In the genomic region with DNA sequence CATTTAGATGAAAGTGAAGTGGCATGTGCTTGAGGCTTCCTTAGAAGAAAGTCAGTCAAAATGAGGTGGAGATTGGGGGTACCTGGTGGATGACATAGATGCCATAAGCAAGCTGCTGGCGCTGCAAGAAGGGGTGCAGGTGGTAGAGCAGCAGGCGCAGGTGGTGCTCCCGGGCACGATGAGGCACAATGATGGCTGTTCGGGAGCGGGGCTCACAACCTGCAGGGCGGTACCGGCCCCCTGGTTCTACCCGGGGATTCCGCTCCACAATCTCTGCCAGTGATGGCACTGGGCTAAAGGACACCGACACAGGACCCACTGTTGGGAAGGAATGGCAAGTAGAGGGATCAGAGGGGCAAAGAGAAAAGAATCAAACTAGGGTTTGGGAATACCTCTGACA, we compare ENCODE assay signal across 23 cellular contexts. TPM values are rescaled to one million over a fixed set of nuclear protein-coding genes. Genes with fewer than 3 reads are reported as not detected.
DNase-seq lines count a peak whose midpoint lies in the region; ATAC-seq, FAIRE-seq and TF ChIP-seq lines count a peak whose summit lies in the region.
"Had no signal": no experiment of that assay in that cellular context is flagged by ENCODE, and none has a peak within 500 bp of the region (broad histone marks: within the 10 kb centered on the region; RNA-seq: fewer than 3 reads in every experiment).

No MANE protein-coding gene starts in this region.

- TF ChIP-seq EP300 in HepG2 (IDR thresholded peaks at IDR 0.05; ENCODE audit: low read depth in 2 of 2, low read length in 2 of 2) (no peak), HepG2 (CRISPR knock-in tag; IDR thresholded peaks at IDR 0.05; ENCODE audit: borderline replicate concordance) (no peak), stomach (IDR thresholded peaks at IDR 0.05) (no peak)

- no peak overlapping the region for H3K4me2 ChIP-seq in HepG2 (ENCODE audit: low read depth, low read length)

- TF ChIP-seq POLR2A in right lobe of liver (IDR thresholded peaks at IDR 0.05) (no peak), HepG2 (IDR thresholded peaks at IDR 0.05; ENCODE audit: insufficient read depth in 1 of 2, low read depth in 2 of 2, low read length in 2 of 2) (no peak), stomach (IDR thresholded peaks at IDR 0.05) (no peak)

- H3K4me3 ChIP-seq in right lobe of liver = no peak overlapping the region
- H3K4me3 ChIP-seq in HepG2 (replicated peaks in 1 of 3; ENCODE audit: insufficient read depth in 1 of 3, low read depth in 2 of 3, low read length in 3 of 3) = no peak overlapping the region
- no peak overlapping the region for H3K4me3 ChIP-seq in stomach
- H3K4me3 ChIP-seq: gastrocnemius medialis, mucosa of descending colon, SJCRH30, vagina had no signal

- POLR2A ChIA-PET in HepG2 (lab: Yijun Ruan, JAX) = interaction anchor here (0.9 kb wide), 1 partner anchor 24 kb away, joined by 4 read pairs; the partner anchor contains the start of gene ADAMTS4

- H3K4me1 ChIP-seq in right lobe of liver (peaks cover 0 to 24% (median 7%) of the 10 kb centered on the region in 4 donors), HepG2 (ENCODE audit: insufficient read depth, low read length) (peaks cover 19% of the 10 kb centered on the region), stomach (peaks cover 30 to 55% (median 44%) of the 10 kb centered on the region in 4 donors)
- H3K4me1 ChIP-seq: SJCRH30 had no signal

- no peak overlapping the region for H3K4me3 Mint-ChIP-seq in T-helper 17 cell
- H3K4me3 Mint-ChIP-seq in naive B cell = peak overlapping the region in 6 of 8 donors; percentile 22 to 99 (median 75)

- H3K36me3 Mint-ChIP-seq in T-helper 17 cell (ENCODE audit: low read depth) (peaks cover 12% of the 10 kb centered on the region), naive B cell (peaks cover 12 to 30% of the 10 kb centered on the region in 2 donors)

- H3K9me3 Mint-ChIP-seq in naive B cell = no peaks in the 10 kb centered on the region

- H3K27me3 ChIP-seq in right lobe of liver (no peaks in the 10 kb centered on the region), HepG2 (ENCODE audit: control insufficient read depth in 1 of 2, insufficient read depth in 2 of 2, low read length in 2 of 2) (no peaks in the 10 kb centered on the region; a peak in 1 of 5 replicates), stomach (no peaks in the 10 kb centered on the region)
- H3K27me3 ChIP-seq: gastrocnemius medialis, SJCRH30, vagina had no signal

- WGBS in right lobe of liver (ENCODE audit: insufficient coverage, low coverage, low lambda C conversion rate, missing lambda C conversion rate) = 96% methylated on average over 4 of the region's 11 CpGs
- WGBS in HepG2 (ENCODE audit: low lambda C conversion rate) = 96% methylated on average over 4 of the region's 11 CpGs
- WGBS in stomach, 5 donors = 94 to 96% (median 95%) methylated on average over 11 of the region's 11 CpGs

- TF ChIP-seq CTCF in right lobe of liver (IDR thresholded peaks at IDR 0.05) (no peak), HepG2 (CRISPR knock-in tag; IDR thresholded peaks at IDR 0.05) (no peak), stomach (IDR thresholded peaks at IDR 0.05) (no peak)

- H3K36me3 ChIP-seq in right lobe of liver = peaks cover 0 to 40% (median 14%) of the 10 kb centered on the region in 4 donors
- peaks cover 8 to 43% of the 10 kb centered on the region in 2 experiments for H3K36me3 ChIP-seq in HepG2 (replicated peaks in 1 of 2; ENCODE audit: control insufficient read depth in 1 of 2, insufficient read depth in 2 of 2, low read length in 2 of 2)
- H3K36me3 ChIP-seq in stomach = peaks cover 39 to 61% (median 61%) of the 10 kb centered on the region in 4 donors

- no peaks in the 10 kb centered on the region for H4K20me1 ChIP-seq in HepG2 (ENCODE audit: insufficient read depth, low read length)

- H3K9me3 ChIP-seq in right lobe of liver (no peaks in the 10 kb centered on the region), HepG2 (ENCODE audit: low read length) (no peaks in the 10 kb centered on the region), T-helper 17 cell (ENCODE audit: control insufficient read depth, low read length, poor library complexity, severe bottlenecking) (no peaks in the 10 kb centered on the region), stomach (no peaks in the 10 kb centered on the region)
- H3K9me3 ChIP-seq: gastrocnemius medialis, mucosa of descending colon, SJCRH30, vagina had no signal

- TF ChIP-seq RAD21 in HepG2 (CRISPR knock-in tag; IDR thresholded peaks at IDR 0.05) = no peak

- BruUV-seq in HepG2 (replicated peaks; lab: Mats Ljungman, UMichigan) = no TSS peak

- ATAC-seq in right lobe of liver (no peak), HepG2 (no peak), T-helper 17 cell (no peak), naive B cell (ENCODE audit: low read depth in 2 of 2) (no peak)
- ATAC-seq: activated CD4-positive, CD25-positive, alpha-beta regulatory T cell treated with anti-CD3 and anti-CD28 coated beads, Interleukin-2, amount 50 U/mL, for 24 hours; gastrocnemius medialis; left colon; mucosa of descending colon; PC-3 had no signal

- H3K9ac ChIP-seq in HepG2 (ENCODE audit: insufficient read depth, low read depth, low read length) = no peak overlapping the region

- intact Hi-C loops in right lobe of liver (cut with DNase I) = no loop called here
- intact Hi-C loops in HepG2 (cut with micrococcal nuclease; ENCODE audit: unreplicated experiment) = no loop called here
- intact Hi-C loops in stomach (cut with DNase I; ENCODE audit: low total_unique reads) = no loop called here

- in situ Hi-C loops in HepG2 (cut with HindIII; ENCODE audit: extremely low pct_ligation_motif_present, low pct_unique_long_range_greater_than_20kb) = no loop called here

- H3K27me3 Mint-ChIP-seq in T-helper 17 cell = no peaks in the 10 kb centered on the region
- H3K27me3 Mint-ChIP-seq in naive B cell = no peaks in the 10 kb centered on the region

- DNase-seq in right lobe of liver (peak in 2 of 3 donors; percentile 14 to 46), HepG2 (ENCODE audit: low spot score) (no peak), T-helper 17 cell (no peak), naive B cell (no peak), stomach (no peak), AG20443 (ENCODE audit: low spot score) (no peak), NOMO-1 treated with dmso at 0.1 percent for 144 hours (lab: John Stamatoyannopoulos, UW; ENCODE audit: unreplicated experiment) (no peak)
- DNase-seq: gastrocnemius medialis; GF-D8; HCEC 1CT; left colon; NCI-H1092; NCI-H2107; NCI-H526; PC-3; SJCRH30; stimulated activated CD4-positive, alpha-beta T cell treated with anti-CD3 and anti-CD28 coated beads, Interleukin-1b, Interleukin-23, amount 100 ng/mL, for 48 hours; substantia nigra; T-helper 9 cell had no signal

- FAIRE-seq in HepG2 (lab: Jason Lieb, UNC) = no peak
- FAIRE-seq: GM12891 had no signal

- CTCF ChIA-PET in HepG2 (lab: Yijun Ruan, JAX; ENCODE audit: low intra/inter-chr PET ratio, low total read pairs) = interaction anchor here (0.6 kb wide), 1 partner anchor 116 kb away, joined by 3 read pairs; no protein-coding TSS in a partner anchor

- H3K27ac ChIP-seq in right lobe of liver (no peak overlapping the region), HepG2 (ENCODE audit: extremely low read length, insufficient read depth, low read length) (no peak overlapping the region), stomach (peak overlapping the region in 1 of 5 donors; percentile 91)
- H3K27ac ChIP-seq: SJCRH30, vagina had no signal

- peaks cover 10% of the 10 kb centered on the region for H3K79me2 ChIP-seq in HepG2 (ENCODE audit: insufficient read depth, low read length)

- H3K27ac Mint-ChIP-seq in T-helper 17 cell (peak overlapping the region; percentile 93), naive B cell (peak overlapping the region in 4 of 6 donors; percentile 8 to 70 (median 32))

- H2AFZ ChIP-seq in HepG2 (ENCODE audit: low read length) = no peak overlapping the region

- H3K4me1 Mint-ChIP-seq in T-helper 17 cell (peaks cover 51% of the 10 kb centered on the region), naive B cell (peaks cover 42 to 58% (median 52%) of the 10 kb centered on the region in 3 donors)

RNA-seq across cellular contexts. Expression of gene B4GALT3, which starts 2.4 kb away (rescaled TPM):
- 10 to 100 TPM; 10.9 to 21.1 (median 13.1) TPM for total RNA-seq in right lobe of liver
- total RNA-seq in HepG2 (2016; rRNA removed; fragmentation: Illumina TruSeq; extraction: Trizol) = 26.7 and 35.6 TPM in 2 replicates
- total RNA-seq in HepG2 (2016; cell fraction: cytosol; rRNA removed; fragmentation: Illumina TruSeq; extraction: Trizol; ENCODE audit: low read depth) = 39.7 and 51.0 TPM in 2 replicates
- total RNA-seq in HepG2 (2016; cell fraction: insoluble cytoplasmic fraction; rRNA removed; fragmentation: Illumina TruSeq; extraction: Trizol) = 25.1 and 39.5 TPM in 2 replicates
- total RNA-seq in HepG2 (2016; cell fraction: membrane; rRNA removed; fragmentation: Illumina TruSeq; extraction: Trizol) = 75.0 and 83.4 TPM in 2 replicates
- 20.7 and 25.9 TPM in 2 replicates for total RNA-seq in HepG2 (2016; cell fraction: nucleus; rRNA removed; fragmentation: Illumina TruSeq; extraction: Trizol)
- polyA plus RNA-seq in HepG2 (2011; rRNA removed) = 40.4 and 45.0 TPM in 2 replicates
- polyA plus RNA-seq in HepG2 (2011; cell fraction: cytosol; rRNA removed) = 39.3 and 49.3 TPM in 2 replicates
- polyA plus RNA-seq in HepG2 (2011; cell fraction: nucleus; rRNA removed) = 59.7 and 62.7 TPM in 2 replicates
- polyA plus RNA-seq in HepG2 (2012) = 32.3 and 39.7 TPM in 2 replicates
- 63.3 and 71.3 TPM in 2 replicates for polyA plus RNA-seq in HepG2 (2016; cell fraction: cytosol; fragmentation: Illumina TruSeq; extraction: Trizol; ENCODE audit: low read depth)
- 30.8 and 33.0 TPM in 2 replicates for polyA plus RNA-seq in HepG2 (2016; cell fraction: insoluble cytoplasmic fraction; fragmentation: Illumina TruSeq; extraction: Trizol; ENCODE audit: low read depth)
- polyA plus RNA-seq in HepG2 (2016; cell fraction: membrane; fragmentation: Illumina TruSeq; extraction: Trizol; ENCODE audit: low read depth) = 80.0 and 82.5 TPM in 2 replicates
- polyA plus RNA-seq in HepG2 (2016; cell fraction: nucleus; fragmentation: Illumina TruSeq; extraction: Trizol; ENCODE audit: insufficient read depth, low read depth) = 46.9 and 48.9 TPM in 2 replicates
- polyA minus RNA-seq in HepG2 (2011; rRNA and poly(A)+ RNA removed; ENCODE audit: low replicate concordance) = 34.0 and 38.8 TPM in 2 replicates
- 15.9 and 20.7 TPM in 2 replicates for polyA minus RNA-seq in HepG2 (2011; cell fraction: cytosol; rRNA and poly(A)+ RNA removed)
- polyA minus RNA-seq in HepG2 (2011; cell fraction: nucleus; rRNA and poly(A)+ RNA removed) = 11.6 and 17.4 TPM in 2 replicates
- total RNA-seq in T-helper 17 cell = 10 to 100 TPM; 43.7 to 49.2 TPM
- polyA plus RNA-seq in naive B cell (ENCODE audit: low read depth in 6 of 6) = 10 to 100 TPM; 37.8 to 51.6 (median 45.6) TPM
- 10 to 100 TPM; 12.2 to 25.8 (median 17.3) TPM for total RNA-seq in stomach
- polyA plus RNA-seq in stomach = 10 to 100 TPM; 17.5 to 21.7 (median 18.8) TPM

RNA-seq across cellular contexts. Expression of gene PPOX, which starts 8.7 kb away (rescaled TPM):
- 10 to 100 TPM in 1 of 6 experiments, 1 to 10 TPM in 5; 7.6 to 14.3 (median 9.5) TPM for total RNA-seq in right lobe of liver
- 13.0 and 15.5 TPM in 2 replicates for total RNA-seq in HepG2 (2016; rRNA removed; fragmentation: Illumina TruSeq; extraction: Trizol)
- 3.1 and 3.7 TPM in 2 replicates for total RNA-seq in HepG2 (2016; cell fraction: cytosol; rRNA removed; fragmentation: Illumina TruSeq; extraction: Trizol; ENCODE audit: low read depth)
- 12.8 and 14.3 TPM in 2 replicates for total RNA-seq in HepG2 (2016; cell fraction: insoluble cytoplasmic fraction; rRNA removed; fragmentation: Illumina TruSeq; extraction: Trizol)
- 3.1 and 5.2 TPM in 2 replicates for total RNA-seq in HepG2 (2016; cell fraction: membrane; rRNA removed; fragmentation: Illumina TruSeq; extraction: Trizol)
- 13.9 and 14.4 TPM in 2 replicates for total RNA-seq in HepG2 (2016; cell fraction: nucleus; rRNA removed; fragmentation: Illumina TruSeq; extraction: Trizol)
- polyA plus RNA-seq in HepG2 (2011; rRNA removed) = 25.2 and 27.7 TPM in 2 replicates
- 10.4 and 16.6 TPM in 2 replicates for polyA plus RNA-seq in HepG2 (2011; cell fraction: cytosol; rRNA removed)
- 73.0 and 77.7 TPM in 2 replicates for polyA plus RNA-seq in HepG2 (2011; cell fraction: nucleus; rRNA removed)
- 11.1 and 11.9 TPM in 2 replicates for polyA plus RNA-seq in HepG2 (2012)
- 1.2 and 1.9 TPM in 2 replicates for polyA plus RNA-seq in HepG2 (2016; cell fraction: cytosol; fragmentation: Illumina TruSeq; extraction: Trizol; ENCODE audit: low read depth)
- 7.2 and 7.7 TPM in 2 replicates for polyA plus RNA-seq in HepG2 (2016; cell fraction: insoluble cytoplasmic fraction; fragmentation: Illumina TruSeq; extraction: Trizol; ENCODE audit: low read depth)
- 1.7 and 4.1 TPM in 2 replicates for polyA plus RNA-seq in HepG2 (2016; cell fraction: membrane; fragmentation: Illumina TruSeq; extraction: Trizol; ENCODE audit: low read depth)
- 32.1 and 34.2 TPM in 2 replicates for polyA plus RNA-seq in HepG2 (2016; cell fraction: nucleus; fragmentation: Illumina TruSeq; extraction: Trizol; ENCODE audit: insufficient read depth, low read depth)
- 26.5 and 36.9 TPM in 2 replicates for polyA minus RNA-seq in HepG2 (2011; rRNA and poly(A)+ RNA removed; ENCODE audit: low replicate concordance)
- 4.8 and 8.6 TPM in 2 replicates for polyA minus RNA-seq in HepG2 (2011; cell fraction: cytosol; rRNA and poly(A)+ RNA removed)
- polyA minus RNA-seq in HepG2 (2011; cell fraction: nucleus; rRNA and poly(A)+ RNA removed) = 17.8 and 19.4 TPM in 2 replicates
- total RNA-seq in T-helper 17 cell = 10 to 100 TPM; 40.4 to 43.7 TPM
- 10 to 100 TPM; 12.7 to 20.3 (median 14.0) TPM for polyA plus RNA-seq in naive B cell (ENCODE audit: low read depth in 6 of 6)
- total RNA-seq in stomach = 10 to 100 TPM in 4 of 5 donors, 1 to 10 TPM in 1; 9.5 to 52.7 (median 44.9) TPM
- 10 to 100 TPM; 16.8 to 32.0 (median 31.6) TPM for polyA plus RNA-seq in stomach

RNA-seq across cellular contexts. Expression of gene USP21, which starts 15.6 kb away (rescaled TPM):
- total RNA-seq in right lobe of liver (10 to 100 TPM in 1 of 6 experiments, 1 to 10 TPM in 5; 6.9 to 11.1 (median 8.8) TPM), HepG2 (2016; rRNA removed; fragmentation: Illumina TruSeq; extraction: Trizol) (7.4 and 10.1 TPM in 2 replicates), T-helper 17 cell (10 to 100 TPM; 35.9 to 37.0 TPM), stomach (10 to 100 TPM; 13.6 to 35.3 (median 22.9) TPM)
- total RNA-seq in HepG2 (2016; cell fraction: cytosol; rRNA removed; fragmentation: Illumina TruSeq; extraction: Trizol; ENCODE audit: low read depth) = 8.6 and 9.8 TPM in 2 replicates
- 6.5 and 10.5 TPM in 2 replicates for total RNA-seq in HepG2 (2016; cell fraction: insoluble cytoplasmic fraction; rRNA removed; fragmentation: Illumina TruSeq; extraction: Trizol)
- 17.0 and 23.7 TPM in 2 replicates for total RNA-seq in HepG2 (2016; cell fraction: membrane; rRNA removed; fragmentation: Illumina TruSeq; extraction: Trizol)
- 17.3 and 17.6 TPM in 2 replicates for total RNA-seq in HepG2 (2016; cell fraction: nucleus; rRNA removed; fragmentation: Illumina TruSeq; extraction: Trizol)
- polyA plus RNA-seq in HepG2 (2011; rRNA removed) (31.0 and 33.1 TPM in 2 replicates), naive B cell (ENCODE audit: low read depth in 6 of 6) (10 to 100 TPM; 13.1 to 33.0 (median 18.5) TPM), stomach (10 to 100 TPM; 16.2 to 23.2 (median 16.9) TPM)
- 14.0 and 19.2 TPM in 2 replicates for polyA plus RNA-seq in HepG2 (2011; cell fraction: cytosol; rRNA removed)
- polyA plus RNA-seq in HepG2 (2011; cell fraction: nucleus; rRNA removed) = 157 and 234 TPM in 2 replicates
- polyA plus RNA-seq in HepG2 (2012) = 14.8 and 16.5 TPM in 2 replicates
- 25.1 and 35.9 TPM in 2 replicates for polyA plus RNA-seq in HepG2 (2016; cell fraction: cytosol; fragmentation: Illumina TruSeq; extraction: Trizol; ENCODE audit: low read depth)
- 15.8 and 21.8 TPM in 2 replicates for polyA plus RNA-seq in HepG2 (2016; cell fraction: insoluble cytoplasmic fraction; fragmentation: Illumina TruSeq; extraction: Trizol; ENCODE audit: low read depth)
- polyA plus RNA-seq in HepG2 (2016; cell fraction: membrane; fragmentation: Illumina TruSeq; extraction: Trizol; ENCODE audit: low read depth) = 48.3 and 50.3 TPM in 2 replicates
- polyA plus RNA-seq in HepG2 (2016; cell fraction: nucleus; fragmentation: Illumina TruSeq; extraction: Trizol; ENCODE audit: insufficient read depth, low read depth) = 65.1 and 67.0 TPM in 2 replicates
- 21.0 and 31.8 TPM in 2 replicates for polyA minus RNA-seq in HepG2 (2011; rRNA and poly(A)+ RNA removed; ENCODE audit: low replicate concordance)
- polyA minus RNA-seq in HepG2 (2011; cell fraction: cytosol; rRNA and poly(A)+ RNA removed) = 8.2 and 8.9 TPM in 2 replicates
- polyA minus RNA-seq in HepG2 (2011; cell fraction: nucleus; rRNA and poly(A)+ RNA removed) = 30.3 and 31.9 TPM in 2 replicates

RNA-seq across cellular contexts. Expression of gene UFC1, which starts 21.1 kb away (rescaled TPM):
- total RNA-seq in right lobe of liver = 10 to 100 TPM; 24.6 to 37.7 (median 35.3) TPM
- 72.8 and 96.5 TPM in 2 replicates for total RNA-seq in HepG2 (2016; rRNA removed; fragmentation: Illumina TruSeq; extraction: Trizol)
- total RNA-seq in HepG2 (2016; cell fraction: cytosol; rRNA removed; fragmentation: Illumina TruSeq; extraction: Trizol; ENCODE audit: low read depth) = 44.5 and 47.4 TPM in 2 replicates
- total RNA-seq in HepG2 (2016; cell fraction: insoluble cytoplasmic fraction; rRNA removed; fragmentation: Illumina TruSeq; extraction: Trizol) = 74.8 and 106 TPM in 2 replicates
- total RNA-seq in HepG2 (2016; cell fraction: membrane; rRNA removed; fragmentation: Illumina TruSeq; extraction: Trizol) = 66.5 and 67.4 TPM in 2 replicates
- 29.7 and 32.7 TPM in 2 replicates for total RNA-seq in HepG2 (2016; cell fraction: nucleus; rRNA removed; fragmentation: Illumina TruSeq; extraction: Trizol)
- 70.1 and 85.2 TPM in 2 replicates for polyA plus RNA-seq in HepG2 (2011; rRNA removed)
- 87.7 and 127 TPM in 2 replicates for polyA plus RNA-seq in HepG2 (2011; cell fraction: cytosol; rRNA removed)
- polyA plus RNA-seq in HepG2 (2011; cell fraction: nucleus; rRNA removed) = 26.3 and 26.8 TPM in 2 replicates
- 77.3 and 83.1 TPM in 2 replicates for polyA plus RNA-seq in HepG2 (2012)
- polyA plus RNA-seq in HepG2 (2016; cell fraction: cytosol; fragmentation: Illumina TruSeq; extraction: Trizol; ENCODE audit: low read depth) = 66.3 and 72.4 TPM in 2 replicates
- polyA plus RNA-seq in HepG2 (2016; cell fraction: insoluble cytoplasmic fraction; fragmentation: Illumina TruSeq; extraction: Trizol; ENCODE audit: low read depth) = 153 and 176 TPM in 2 replicates
- polyA plus RNA-seq in HepG2 (2016; cell fraction: membrane; fragmentation: Illumina TruSeq; extraction: Trizol; ENCODE audit: low read depth) = 96.8 and 104 TPM in 2 replicates
- polyA plus RNA-seq in HepG2 (2016; cell fraction: nucleus; fragmentation: Illumina TruSeq; extraction: Trizol; ENCODE audit: insufficient read depth, low read depth) = 70.4 and 72.5 TPM in 2 replicates
- polyA minus RNA-seq in HepG2 (2011; rRNA and poly(A)+ RNA removed; ENCODE audit: low replicate concordance) = 19.4 and 58.8 TPM in 2 replicates
- 24.2 and 29.9 TPM in 2 replicates for polyA minus RNA-seq in HepG2 (2011; cell fraction: cytosol; rRNA and poly(A)+ RNA removed)
- polyA minus RNA-seq in HepG2 (2011; cell fraction: nucleus; rRNA and poly(A)+ RNA removed) = 22.3 and 28.7 TPM in 2 replicates
- 100 to 1,000 TPM; 152 to 154 TPM for total RNA-seq in T-helper 17 cell
- 100 to 1,000 TPM; 119 to 151 (median 133) TPM for polyA plus RNA-seq in naive B cell (ENCODE audit: low read depth in 6 of 6)
- total RNA-seq in stomach = 10 to 100 TPM in 4 of 5 donors, not detected in 1; 21.9 to 95.1 (median 33.6) TPM
- 100 to 1,000 TPM; 163 to 206 (median 203) TPM for polyA plus RNA-seq in stomach

RNA-seq across cellular contexts. Expression of gene ADAMTS4, which starts 23.9 kb away (rescaled TPM):
- total RNA-seq in right lobe of liver (10 to 100 TPM in 1 of 6 experiments, 1 to 10 TPM in 3, under 1 TPM in 2; 0.29 to 11.0 (median 2.1) TPM), HepG2 (2016; rRNA removed; fragmentation: Illumina TruSeq; extraction: Trizol) (0.73 and 1.7 TPM in 2 replicates), T-helper 17 cell (under 1 TPM; 0.31 to 0.77 TPM), stomach (10 to 100 TPM in 2 of 5 donors, 1 to 10 TPM in 2, under 1 TPM in 1; 0.89 to 20.6 (median 2.8) TPM)
- total RNA-seq in HepG2 (2016; cell fraction: cytosol; rRNA removed; fragmentation: Illumina TruSeq; extraction: Trizol; ENCODE audit: low read depth) = 0.10 and 0.18 TPM in 2 replicates
- total RNA-seq in HepG2 (2016; cell fraction: insoluble cytoplasmic fraction; rRNA removed; fragmentation: Illumina TruSeq; extraction: Trizol) = 0.56 and 0.93 TPM in 2 replicates
- total RNA-seq in HepG2 (2016; cell fraction: membrane; rRNA removed; fragmentation: Illumina TruSeq; extraction: Trizol) = 0.14 and 0.62 TPM in 2 replicates
- 1.6 and 2.4 TPM in 2 replicates for total RNA-seq in HepG2 (2016; cell fraction: nucleus; rRNA removed; fragmentation: Illumina TruSeq; extraction: Trizol)
- polyA plus RNA-seq in HepG2 (2011; rRNA removed) (0.51 and 0.56 TPM in 2 replicates), naive B cell (ENCODE audit: low read depth in 6 of 6) (under 1 TPM in 1 of 6 donors, not detected in 5; 0.03 TPM), stomach (1 to 10 TPM; 1.1 to 4.2 (median 1.4) TPM)
- polyA plus RNA-seq in HepG2 (2011; cell fraction: cytosol; rRNA removed) = 0.26 and 0.35 TPM in 2 replicates
- polyA plus RNA-seq in HepG2 (2011; cell fraction: nucleus; rRNA removed) = 1.1 and 1.3 TPM in 2 replicates
- polyA plus RNA-seq in HepG2 (2012) = 0.31 and 0.45 TPM in 2 replicates
- polyA plus RNA-seq in HepG2 (2016; cell fraction: cytosol; fragmentation: Illumina TruSeq; extraction: Trizol; ENCODE audit: low read depth) = 0.01 TPM in 1 of 2 replicates, not detected in the other
- 0.37 and 0.45 TPM in 2 replicates for polyA plus RNA-seq in HepG2 (2016; cell fraction: insoluble cytoplasmic fraction; fragmentation: Illumina TruSeq; extraction: Trizol; ENCODE audit: low read depth)
- polyA plus RNA-seq in HepG2 (2016; cell fraction: membrane; fragmentation: Illumina TruSeq; extraction: Trizol; ENCODE audit: low read depth) = 0.03 and 0.30 TPM in 2 replicates
- polyA plus RNA-seq in HepG2 (2016; cell fraction: nucleus; fragmentation: Illumina TruSeq; extraction: Trizol; ENCODE audit: insufficient read depth, low read depth) = 1.0 and 2.5 TPM in 2 replicates
- 0.87 and 3.5 TPM in 2 replicates for polyA minus RNA-seq in HepG2 (2011; rRNA and poly(A)+ RNA removed; ENCODE audit: low replicate concordance)
- polyA minus RNA-seq in HepG2 (2011; cell fraction: cytosol; rRNA and poly(A)+ RNA removed) = 0.69 and 0.97 TPM in 2 replicates
- 1.8 and 2.2 TPM in 2 replicates for polyA minus RNA-seq in HepG2 (2011; cell fraction: nucleus; rRNA and poly(A)+ RNA removed)
- total RNA-seq: PC-3 had no signal

Comparison
In these comparisons a context has a peak if more than half of its experiments do, and no peak if none do; other contexts are left out.
1. DNase-seq: peak in right lobe of liver (2 of 3); none in HepG2 (single experiment), T-helper 17 cell (0 of 3), naive B cell (single experiment), stomach (single experiment), AG20443 (single experiment) and NOMO-1 treated with dmso at 0.1 percent for 144 hours (single experiment).